In genomic region chr10:132562916-132563456, GRCh38 we compare ENCODE assay signal across 17 cellular contexts. TPM values are rescaled to one million over a fixed set of nuclear protein-coding genes. Genes with fewer than 3 reads are reported as not detected.
DNase-seq lines count a peak whose midpoint lies in the region; ATAC-seq and TF ChIP-seq lines count a peak whose summit lies in the region.
"Had no signal": no experiment of that assay in that cellular context is flagged by ENCODE, and none has a peak within 500 bp of the region (broad histone marks: within the 10 kb centered on the region; RNA-seq: fewer than 3 reads in every experiment).

No MANE protein-coding gene starts in this region.

- H3K27me3 ChIP-seq in BLaER1 (0 out of 2 replicates have a peak, but pooled peaks cover 4% of the 10 kb centered on the region), Karpas-422 (ENCODE audit: low read length) (no peaks in the 10 kb centered on the region), osteoblast (ENCODE audit: insufficient read depth, low read length) (no peaks in the 10 kb centered on the region)
- H3K27me3 ChIP-seq: SJCRH30 had no signal

- peaks cover 89% of the 10 kb centered on the region for H3K4me1 ChIP-seq in BLaER1
- H3K4me1 ChIP-seq in Karpas-422 (ENCODE audit: low read length), result peaks cover 88% of the 10 kb centered on the region
- H3K4me1 ChIP-seq in osteoblast (ENCODE audit: insufficient read depth, low read length), result peaks cover 10% of the 10 kb centered on the region
- H3K4me1 ChIP-seq: SJCRH30 had no signal

- H4K20me1 ChIP-seq in BLaER1, result peaks cover 99% of the 10 kb centered on the region
- H4K20me1 ChIP-seq in Karpas-422 (ENCODE audit: insufficient read depth, low read depth, low read length), result no peaks in the 10 kb centered on the region
- peaks cover 82% of the 10 kb centered on the region for H4K20me1 ChIP-seq in osteoblast (ENCODE audit: insufficient read depth, low read length)

- no peaks in the 10 kb centered on the region for H3K36me3 Mint-ChIP-seq in chondrocyte (ENCODE audit: low read depth)

- H3K9ac ChIP-seq in BLaER1, result no peak overlapping the region
- peak overlapping the region; percentile 78 for H3K9ac ChIP-seq in Karpas-422 (ENCODE audit: low read length)

- H3K9me3 ChIP-seq in BLaER1 (no peaks in the 10 kb centered on the region), Karpas-422 (ENCODE audit: low read length) (no peaks in the 10 kb centered on the region), osteoblast (ENCODE audit: low read depth, low read length) (no peaks in the 10 kb centered on the region)
- H3K9me3 ChIP-seq: SJCRH30 had no signal

- H3K4me3 ChIP-seq in BLaER1, result no peak overlapping the region
- H3K4me3 ChIP-seq in Karpas-422 (ENCODE audit: low read length), result peak overlapping the region; percentile 65; the same call in 1 of the 2 replicates
- H3K4me3 ChIP-seq in osteoblast (ENCODE audit: insufficient read depth, low read length), result no peak overlapping the region
- H3K4me3 ChIP-seq: PC-9, SJCRH30 had no signal

- no peak overlapping the region for H3K27ac Mint-ChIP-seq in chondrocyte (ENCODE audit: unreplicated experiment)
- H3K27ac Mint-ChIP-seq: H9 had no signal

- no peaks in the 10 kb centered on the region for H3K9me2 ChIP-seq in Karpas-422 (replicated peaks; ENCODE audit: insufficient read depth, low read length)

- H2AFZ ChIP-seq in Karpas-422 (ENCODE audit: low read length) (no peak overlapping the region), osteoblast (ENCODE audit: low read length) (no peak overlapping the region)
- H2AFZ ChIP-seq: PC-9 had no signal

- H3K27me3 Mint-ChIP-seq in chondrocyte (ENCODE audit: low read depth), result no peaks in the 10 kb centered on the region

- TF ChIP-seq CTCF in chondrocyte (IDR thresholded peaks at IDR 0.05), result no peak
- TF ChIP-seq CTCF in osteoblast (IDR thresholded peaks at IDR 0.05; ENCODE audit: extremely low read depth, low read depth, low read length), result no peak

- H3K4me1 Mint-ChIP-seq in chondrocyte (ENCODE audit: low read depth), result peaks cover 10% of the 10 kb centered on the region

- H3K27ac ChIP-seq in BLaER1 (no peak overlapping the region), Karpas-422 (ENCODE audit: low read length) (peak overlapping the region; percentile 94), osteoblast (ENCODE audit: low read depth, low read length) (no peak overlapping the region)
- H3K27ac ChIP-seq: PC-9, SJCRH30 had no signal

- DNase-seq in Karpas-422 (no peak), chondrocyte (ENCODE audit: low spot score) (peak; percentile 67), osteoblast (ENCODE audit: insufficient read length, low spot score, missing footprints) (peak; percentile 39), NCI-H2107 treated with DMSO at 0.1 percent for 48 hours (lab: John Stamatoyannopoulos, UW; ENCODE audit: unreplicated experiment) (no peak), NCI-H1930 (lab: John Stamatoyannopoulos, UW) (no peak)
- DNase-seq: DMS79 treated with DMSO at 0.1 percent for 48 hours, NCI-H1105 treated with DMSO at 0.1 percent for 48 hours, NCI-H1694 treated with DMSO at 0.1 percent for 48 hours, NCI-H2107, NCI-H226, NCI-H524, PC-9, SJCRH30 had no signal

- H3K36me3 ChIP-seq in BLaER1 (no peaks in the 10 kb centered on the region; the same call in 1 of the 2 replicates), Karpas-422 (ENCODE audit: insufficient read depth, low read length) (no peaks in the 10 kb centered on the region; the same call in 1 of the 2 replicates), osteoblast (ENCODE audit: insufficient read depth, low read length) (no peaks in the 10 kb centered on the region)
- H3K36me3 ChIP-seq: SJCRH30 had no signal

- H3K79me2 ChIP-seq in Karpas-422 (ENCODE audit: low read length), result peaks cover 10% of the 10 kb centered on the region
- peaks cover 70% of the 10 kb centered on the region for H3K79me2 ChIP-seq in osteoblast (ENCODE audit: insufficient read depth, low read length)

- no peaks in the 10 kb centered on the region for H3K9me3 Mint-ChIP-seq in chondrocyte (ENCODE audit: low read depth)

- no peak overlapping the region for H3K4me3 Mint-ChIP-seq in chondrocyte (ENCODE audit: unreplicated experiment)
- H3K4me3 Mint-ChIP-seq: H9 had no signal

- no peak for ATAC-seq in GM21390 (IDR thresholded peaks at IDR 0.05; ENCODE audit: unreplicated experiment)
- ATAC-seq in HG03039 (IDR thresholded peaks at IDR 0.05; ENCODE audit: unreplicated experiment), result no peak

- H3K4me2 ChIP-seq in BLaER1 (peak overlapping the region; percentile 97), Karpas-422 (ENCODE audit: low read depth, low read length, poor library complexity, severe bottlenecking) (peak overlapping the region; percentile 67), osteoblast (ENCODE audit: insufficient read depth, low read length) (peak overlapping the region; percentile 40)
- H3K4me2 ChIP-seq: PC-9 had no signal

RNA-seq across cellular contexts. Expression of gene INPP5A, which starts 25.4 kb away (rescaled TPM):
- 9.1 and 11.8 TPM in 2 replicates for total RNA-seq in Karpas-422 (2014; rRNA removed; shearing (Covaris generic); ENCODE audit: low replicate concordance)
- total RNA-seq in chondrocyte (29.5 to 40.6 TPM (median 40.1 TPM) in 3 replicates), osteoblast (20.9 and 22.8 TPM in 2 replicates)

Comparison
In these comparisons a context has a peak if more than half of its experiments do, and no peak if none do; other contexts are left out.
1. H3K4me2 ChIP-seq: peak in every context shown above with its lines; median percentile 97 in BLaER1; 67 in Karpas-422; 40 in osteoblast.
2. DNase-seq: peak in chondrocyte (single experiment) and osteoblast (single experiment); none in Karpas-422 (single experiment), NCI-H2107 treated with DMSO at 0.1 percent for 48 hours (single experiment) and NCI-H1930 (0 of 2).